In the genomic region with DNA sequence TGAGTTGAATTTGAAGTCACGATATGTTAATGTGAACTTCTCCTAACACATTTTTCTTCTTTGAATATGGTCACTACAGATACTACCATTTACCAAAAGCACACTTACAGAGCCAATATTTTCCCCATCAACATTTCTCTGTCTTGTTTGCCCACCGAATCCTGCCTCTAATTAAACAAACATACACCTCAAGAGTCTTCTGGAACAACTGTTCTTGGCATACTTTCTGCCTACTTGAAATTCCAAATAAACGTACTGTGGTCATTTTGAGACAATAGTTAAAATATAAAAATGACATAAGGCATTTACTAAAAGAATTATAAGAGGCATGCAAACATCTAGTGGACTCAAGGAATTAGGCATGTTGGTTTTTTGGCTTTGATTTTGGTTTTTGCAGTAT, we compare ENCODE assay signal across 29 cellular contexts.
"Had no signal": no experiment of that assay in that cellular context is flagged by ENCODE, and none has a peak within 500 bp of the region (broad histone marks: within the 10 kb centered on the region; RNA-seq: fewer than 3 reads in every experiment).

No MANE protein-coding gene starts in this region.

- H3K9me3 ChIP-seq: breast epithelium, Peyer's patch, SJCRH30 had no signal

- H3K27ac ChIP-seq: breast epithelium, coronary artery, Peyer's patch, RWPE1, SJCRH30 had no signal

- DNase-seq: activated CD4-positive, alpha-beta T cell treated with anti-CD3 and anti-CD28 coated beads for 48 hours; activated CD4-positive, alpha-beta T cell treated with anti-CD3 and anti-CD28 coated beads, Interleukin-2, amount 50 U/mL, for 4 hours; activated CD4-positive, CD25-positive, alpha-beta regulatory T cell treated with anti-CD3 and anti-CD28 coated beads, Interleukin-2, amount 50 U/mL, for 72 hours; activated CD8-positive, alpha-beta memory T cell treated with anti-CD3 and anti-CD28 coated beads, Interleukin-2, amount 50 U/mL, for 48 hours; activated CD8-positive, alpha-beta T cell treated with anti-CD3 and anti-CD28 coated beads, Interleukin-2, amount 10 ng/mL, durations not matched to agents 7 days and 5 days; activated effector memory CD4-positive, alpha-beta T cell treated with Interleukin-2 at 50 U/mL for 16 hours; activated naive CD4-positive, alpha-beta T cell treated with Interleukin-2 at 50 U/mL for 16 hours; activated naive CD8-positive, alpha-beta T cell treated with anti-CD3 and anti-CD28 coated beads, Interleukin-2, amount 50 U/mL, for 24 hours; activated T-cell treated with anti-CD3 and anti-CD28 coated beads, Interleukin-2, amount 50 U/mL, for 24 hours; amygdala; caudate nucleus; Kasumi-1; NCI-H1048; NCI-H1417 treated with DMSO at 0.1 percent for 48 hours; NCI-H1694; NCI-H2081; NCI-H510A treated with DMSO at 0.1 percent for 48 hours; NCI-H69; NK-92 treated with Interleukin-12 subunit alpha and Interleukin-12 subunit beta, amount 100 ng/mL, for 24 hours; Peyer's patch; Right ventricle myocardium superior; SJCRH30; SW 1271 had no signal

- H3K4me1 ChIP-seq: breast epithelium, Peyer's patch had no signal

- H3K27me3 Mint-ChIP-seq: activated naive CD8-positive, alpha-beta T cell treated with anti-CD3 and anti-CD28 coated beads, Interleukin-2, amount 50 U/mL, for 24 hours; activated T-cell treated with anti-CD3 and anti-CD28 coated beads, Interleukin-2, amount 50 U/mL, for 24 hours had no signal

- H3K4me3 ChIP-seq: breast epithelium, coronary artery, Peyer's patch, SJCRH30 had no signal

- H3K9me3 Mint-ChIP-seq: activated naive CD4-positive, alpha-beta T cell treated with anti-CD3 and anti-CD28 coated beads, Interleukin-2, amount 50 U/mL, for 72 hours; activated naive CD8-positive, alpha-beta T cell treated with anti-CD3 and anti-CD28 coated beads, Interleukin-2, amount 50 U/mL, for 24 hours; activated T-cell treated with anti-CD3 and anti-CD28 coated beads, Interleukin-2, amount 50 U/mL, for 24 hours; WTC11 had no signal

- H3K27ac Mint-ChIP-seq: activated CD8-positive, alpha-beta T cell treated with anti-CD3 and anti-CD28 coated beads, Interleukin-2, amount 10 ng/mL, durations not matched to agents 7 days and 5 days; activated naive CD4-positive, alpha-beta T cell treated with anti-CD3 and anti-CD28 coated beads, Interleukin-2, amount 50 U/mL, for 72 hours; activated naive CD8-positive, alpha-beta T cell treated with anti-CD3 and anti-CD28 coated beads, Interleukin-2, amount 50 U/mL, for 24 hours; activated T-cell treated with anti-CD3 and anti-CD28 coated beads, Interleukin-2, amount 50 U/mL, for 24 hours; activated T-helper 1 cell treated with anti-CD3 and anti-CD28 coated beads, Interleukin-12 subunit alpha, Interleukin-12 subunit beta, Interleukin-2, Interleukin-4 antibody, amounts not matched to agents 30 ng/mL and 10 ng/mL and 1 ng/mL, durations not matched to agents 14 hours and 24 hours and 36 hours; WTC11 had no signal

- H3K4me1 Mint-ChIP-seq: activated naive CD8-positive, alpha-beta T cell treated with anti-CD3 and anti-CD28 coated beads, Interleukin-2, amount 50 U/mL, for 24 hours had no signal

- H3K4me3 Mint-ChIP-seq: activated CD8-positive, alpha-beta T cell treated with anti-CD3 and anti-CD28 coated beads, Interleukin-2, amount 10 ng/mL, durations not matched to agents 7 days and 5 days; activated naive CD8-positive, alpha-beta T cell treated with anti-CD3 and anti-CD28 coated beads, Interleukin-2, amount 50 U/mL, for 24 hours; activated T-cell treated with anti-CD3 and anti-CD28 coated beads, Interleukin-2, amount 50 U/mL, for 24 hours; activated T-helper 1 cell treated with anti-CD3 and anti-CD28 coated beads, Interleukin-12 subunit alpha, Interleukin-12 subunit beta, Interleukin-2, Interleukin-4 antibody, amounts not matched to agents 30 ng/mL and 10 ng/mL and 1 ng/mL, durations not matched to agents 14 hours and 24 hours and 36 hours; WTC11 had no signal

- H3K36me3 ChIP-seq: breast epithelium, Peyer's patch had no signal

- H3K36me3 Mint-ChIP-seq: WTC11 had no signal

- H3K27me3 ChIP-seq: breast epithelium, Peyer's patch, SJCRH30 had no signal
